ENCODE assay signal across 17 cellular contexts in genomic region chr22:46381731-46382130, GRCh38. TPM values are rescaled to one million over a fixed set of nuclear protein-coding genes. Genes with fewer than 3 reads are reported as not detected.
A peak's percentile ranks its signal among the peaks of the same experiment; 100 is the strongest.
DNase-seq lines count a peak whose midpoint lies in the region; ATAC-seq, FAIRE-seq and TF ChIP-seq lines count a peak whose summit lies in the region.
"Had no signal": no experiment of that assay in that cellular context is flagged by ENCODE, and none has a peak within 500 bp of the region (broad histone marks: within the 10 kb centered on the region; RNA-seq: fewer than 3 reads in every experiment).

No MANE protein-coding gene starts in this region.

- BruUV-seq in Caco-2 (replicated peaks; lab: Mats Ljungman, UMichigan): no TSS peak

- H3K9ac ChIP-seq in kidney (ENCODE audit: low read length in 2 of 2): no peak overlapping the region

- no peak overlapping the region for H3K4me2 ChIP-seq in hepatocyte

- intact Hi-C loops in left ventricle myocardium superior (cut with micrococcal nuclease): no loop called here
- intact Hi-C loops in Right ventricle myocardium superior (cut with DNase I): no loop called here
- intact Hi-C loops in Caco-2 (cut with micrococcal nuclease; ENCODE audit: unreplicated experiment): no loop called here
- intact Hi-C loops in kidney (cut with DNase I): no loop called here

- H3K27me3 ChIP-seq in Caco-2 (replicated peaks; ENCODE audit: control insufficient read depth, insufficient read depth, low read length) (no peaks in the 10 kb centered on the region), hepatocyte (no peaks in the 10 kb centered on the region)

- no peaks in the 10 kb centered on the region for H3K27me3 Mint-ChIP-seq in Caco-2 (ENCODE audit: insufficient read depth, unreplicated experiment)

- H3K27ac Mint-ChIP-seq in Caco-2 (ENCODE audit: unreplicated experiment): peak overlapping the region; percentile 99
- H3K27ac Mint-ChIP-seq: CD4-positive, alpha-beta memory T cell; HFFc6 had no signal

- DNase-seq in left ventricle myocardium superior (peak; percentile 13), Right ventricle myocardium superior (no peak), Caco-2 (no peak), kidney (peak; percentile 71), hepatocyte (ENCODE audit: low spot score) (no peak), coronary artery (ENCODE audit: low spot score) (no peak)
- DNase-seq: 8988T; C1 segment of cervical spinal cord; CD4-positive, alpha-beta memory T cell; COR-L47; DMS153; DND-41; GOT3; HFFc6 had no signal

- H3K79me2 ChIP-seq in hepatocyte: no peaks in the 10 kb centered on the region

- no peak overlapping the region for H2AFZ ChIP-seq in hepatocyte

- H3K4me1 Mint-ChIP-seq in Caco-2 (ENCODE audit: low read depth, unreplicated experiment): peaks cover 39% of the 10 kb centered on the region
- H3K4me1 Mint-ChIP-seq: CD4-positive, alpha-beta memory T cell had no signal

- CTCF ChIA-PET in Caco-2 (lab: Charles Lee): no interaction called here

- WGBS in hepatocyte (ENCODE audit: low lambda C conversion rate, missing lambda C conversion rate): 95% methylated on average over 27 of the region's 27 CpGs

- H3K4me3 Mint-ChIP-seq in Caco-2 (ENCODE audit: unreplicated experiment): no peak overlapping the region
- H3K4me3 Mint-ChIP-seq: CD4-positive, alpha-beta memory T cell; HFFc6 had no signal

- H3K4me1 ChIP-seq in Caco-2 (peaks cover 40% of the 10 kb centered on the region), kidney (ENCODE audit: control insufficient read depth in 1 of 2, insufficient read depth in 1 of 2, low read depth in 1 of 2, low read length in 2 of 2) (peaks cover 35 to 38% of the 10 kb centered on the region in 2 donors), hepatocyte (ENCODE audit: insufficient read depth) (peaks cover 28% of the 10 kb centered on the region)

- no peak for FAIRE-seq in kidney (lab: Jason Lieb, UNC)
- FAIRE-seq: G401.6, GM12892 had no signal

- no peak overlapping the region for H3K27ac ChIP-seq in kidney (ENCODE audit: low read depth in 2 of 2, low read length in 2 of 2)
- H3K27ac ChIP-seq in hepatocyte: no peak overlapping the region
- H3K27ac ChIP-seq in coronary artery: no peak overlapping the region

- H3K9me3 ChIP-seq in Caco-2 (no peaks in the 10 kb centered on the region; the same call in 1 of the 2 replicates), kidney (ENCODE audit: control insufficient read depth in 1 of 2, low read length in 2 of 2) (no peaks in the 10 kb centered on the region), hepatocyte (ENCODE audit: low read depth) (no peaks in the 10 kb centered on the region)
- H3K9me3 ChIP-seq: HAP-1 had no signal

- no peaks in the 10 kb centered on the region for H4K20me1 ChIP-seq in hepatocyte (ENCODE audit: insufficient read depth, poor library complexity, severe bottlenecking)

- H3K36me3 Mint-ChIP-seq in Caco-2 (ENCODE audit: insufficient read depth, unreplicated experiment): peaks cover 42% of the 10 kb centered on the region
- H3K36me3 Mint-ChIP-seq: CD4-positive, alpha-beta memory T cell had no signal

- no peak for TF ChIP-seq CTCF in Caco-2 (IDR thresholded peaks at IDR 0.05; ENCODE audit: insufficient read depth in 1 of 2, low read depth in 1 of 2, low read length in 1 of 2, severe bottlenecking in 1 of 2, unreplicated experiment in 1 of 2)
- TF ChIP-seq CTCF in kidney (IDR thresholded peaks at IDR 0.05; ENCODE audit: borderline replicate concordance, extremely low read depth, insufficient read depth): no peak
- no peak for TF ChIP-seq CTCF in hepatocyte (IDR thresholded peaks at IDR 0.05; ENCODE audit: poor library complexity)
- no peak for TF ChIP-seq CTCF in coronary artery (IDR thresholded peaks at IDR 0.05)

- H3K9me3 Mint-ChIP-seq in Caco-2 (ENCODE audit: unreplicated experiment): peaks cover 12% of the 10 kb centered on the region
- H3K9me3 Mint-ChIP-seq: HFFc6 had no signal

- H3K9me2 ChIP-seq in hepatocyte (replicated peaks; ENCODE audit: insufficient read depth): no peaks in the 10 kb centered on the region

- H3K36me3 ChIP-seq in Caco-2 (ENCODE audit: control insufficient read depth, insufficient read depth, low read length) (0 out of 2 replicates have a peak, but pooled peaks cover 2% of the 10 kb centered on the region), kidney (ENCODE audit: control insufficient read depth in 1 of 2, insufficient read depth in 2 of 2, low read length in 2 of 2) (peaks cover 2 to 20% of the 10 kb centered on the region in 2 donors), hepatocyte (replicated peaks; ENCODE audit: insufficient read depth, low read depth) (no peaks in the 10 kb centered on the region)

- H3K4me3 ChIP-seq in Caco-2 (ENCODE audit: low read depth, low read length): no peak overlapping the region
- no peak overlapping the region for H3K4me3 ChIP-seq in kidney (ENCODE audit: low read length in 2 of 2)
- no peak overlapping the region for H3K4me3 ChIP-seq in hepatocyte
- H3K4me3 ChIP-seq in coronary artery: no peak overlapping the region
- H3K4me3 ChIP-seq: HAP-1 had no signal

- ATAC-seq in left ventricle myocardium superior: no peak
- no peak for ATAC-seq in Right ventricle myocardium superior (ENCODE audit: poor library complexity)

- POLR2A ChIA-PET in Caco-2 (lab: Charles Lee): no interaction called here

RNA-seq across cellular contexts. Expression of gene TRMU, which starts 46.2 kb away (rescaled TPM):
- total RNA-seq in left ventricle myocardium superior (44.0 TPM), Right ventricle myocardium superior (37.7 TPM), Caco-2 (2022) (73.9 and 78.4 TPM in 2 replicates), kidney (40.5 TPM), hepatocyte (36.0 and 40.9 TPM in 2 replicates)
- polyA plus RNA-seq in kidney (ENCODE audit: insufficient read depth, low read depth, low replicate concordance) (41.1 TPM), hepatocyte (38.0 and 44.6 TPM in 2 replicates)

Comparison
In these comparisons a context has a peak if more than half of its experiments do, and no peak if none do; other contexts are left out.
1. DNase-seq: peak in left ventricle myocardium superior (single experiment) and kidney (single experiment); none in Right ventricle myocardium superior (single experiment), Caco-2 (0 of 2), hepatocyte (single experiment) and coronary artery (single experiment).